ENCODE assay signal across 1 cellular context in the genomic region with DNA sequence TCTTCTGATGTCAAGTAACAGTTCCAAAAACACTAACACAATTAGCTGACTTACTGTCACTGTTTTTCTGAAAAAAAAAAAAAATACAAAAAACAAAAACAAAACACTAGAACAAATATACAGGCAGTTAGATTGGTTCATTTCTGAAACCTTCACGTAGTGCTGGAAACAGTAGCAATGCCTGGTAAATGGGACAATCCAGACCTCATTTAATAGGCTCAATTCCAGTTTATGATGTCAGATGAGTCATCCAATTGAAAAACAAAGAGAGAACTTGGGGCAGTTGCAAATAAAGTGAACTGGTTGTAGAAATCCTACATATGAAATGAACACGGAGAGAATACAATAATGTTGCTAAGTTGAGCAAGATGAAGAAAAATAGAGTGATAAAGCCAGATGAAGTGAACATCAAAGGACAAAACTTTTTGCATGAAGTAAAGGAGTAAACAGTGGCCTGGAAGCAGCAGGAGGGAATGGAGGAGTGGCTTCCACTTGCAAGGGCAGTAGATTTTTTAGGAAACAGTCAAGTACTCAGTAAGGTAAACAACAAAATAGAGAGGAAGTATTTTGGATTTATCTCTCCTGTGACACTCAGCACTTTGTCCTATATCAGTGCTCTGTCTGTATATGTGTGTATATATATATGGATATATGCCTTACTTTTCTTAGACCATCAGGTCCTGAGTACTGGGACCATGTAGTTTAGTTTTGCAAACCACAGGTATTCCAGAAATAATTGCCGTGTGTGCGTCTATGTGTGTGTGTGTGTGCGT.
A peak's percentile ranks its signal among the peaks of the same experiment; 100 is the strongest.
TF ChIP-seq lines count a peak whose summit lies in the region.

No MANE protein-coding gene starts in this region.

TF ChIP-seq in K562, 482 proteins besides CTCF, POLR2A, EP300 and RAD21 (continued from another document and continues in another):
- TF ChIP-seq, protein P1, sequence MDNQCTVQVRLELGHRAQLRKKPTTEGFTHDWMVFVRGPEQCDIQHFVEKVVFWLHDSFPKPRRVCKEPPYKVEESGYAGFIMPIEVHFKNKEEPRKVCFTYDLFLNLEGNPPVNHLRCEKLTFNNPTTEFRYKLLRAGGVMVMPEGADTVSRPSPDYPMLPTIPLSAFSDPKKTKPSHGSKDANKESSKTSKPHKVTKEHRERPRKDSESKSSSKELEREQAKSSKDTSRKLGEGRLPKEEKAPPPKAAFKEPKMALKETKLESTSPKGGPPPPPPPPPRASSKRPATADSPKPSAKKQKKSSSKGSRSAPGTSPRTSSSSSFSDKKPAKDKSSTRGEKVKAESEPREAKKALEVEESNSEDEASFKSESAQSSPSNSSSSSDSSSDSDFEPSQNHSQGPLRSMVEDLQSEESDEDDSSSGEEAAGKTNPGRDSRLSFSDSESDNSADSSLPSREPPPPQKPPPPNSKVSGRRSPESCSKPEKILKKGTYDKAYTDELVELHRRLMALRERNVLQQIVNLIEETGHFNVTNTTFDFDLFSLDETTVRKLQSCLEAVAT (IDR thresholded peaks at IDR 0.05), result peak in 1 of 2 experiments; percentile 40; a peak in 1 of 4 replicates
- TF ChIP-seq ZNF165 (CRISPR knock-in tag; IDR thresholded peaks at IDR 0.05; ENCODE audit: borderline replicate concordance), result no peak
- TF ChIP-seq CBFA2T3 (IDR thresholded peaks at IDR 0.05), result peak; percentile 50; the same call in 1 of the 2 replicates
- TF ChIP-seq, protein P2, sequence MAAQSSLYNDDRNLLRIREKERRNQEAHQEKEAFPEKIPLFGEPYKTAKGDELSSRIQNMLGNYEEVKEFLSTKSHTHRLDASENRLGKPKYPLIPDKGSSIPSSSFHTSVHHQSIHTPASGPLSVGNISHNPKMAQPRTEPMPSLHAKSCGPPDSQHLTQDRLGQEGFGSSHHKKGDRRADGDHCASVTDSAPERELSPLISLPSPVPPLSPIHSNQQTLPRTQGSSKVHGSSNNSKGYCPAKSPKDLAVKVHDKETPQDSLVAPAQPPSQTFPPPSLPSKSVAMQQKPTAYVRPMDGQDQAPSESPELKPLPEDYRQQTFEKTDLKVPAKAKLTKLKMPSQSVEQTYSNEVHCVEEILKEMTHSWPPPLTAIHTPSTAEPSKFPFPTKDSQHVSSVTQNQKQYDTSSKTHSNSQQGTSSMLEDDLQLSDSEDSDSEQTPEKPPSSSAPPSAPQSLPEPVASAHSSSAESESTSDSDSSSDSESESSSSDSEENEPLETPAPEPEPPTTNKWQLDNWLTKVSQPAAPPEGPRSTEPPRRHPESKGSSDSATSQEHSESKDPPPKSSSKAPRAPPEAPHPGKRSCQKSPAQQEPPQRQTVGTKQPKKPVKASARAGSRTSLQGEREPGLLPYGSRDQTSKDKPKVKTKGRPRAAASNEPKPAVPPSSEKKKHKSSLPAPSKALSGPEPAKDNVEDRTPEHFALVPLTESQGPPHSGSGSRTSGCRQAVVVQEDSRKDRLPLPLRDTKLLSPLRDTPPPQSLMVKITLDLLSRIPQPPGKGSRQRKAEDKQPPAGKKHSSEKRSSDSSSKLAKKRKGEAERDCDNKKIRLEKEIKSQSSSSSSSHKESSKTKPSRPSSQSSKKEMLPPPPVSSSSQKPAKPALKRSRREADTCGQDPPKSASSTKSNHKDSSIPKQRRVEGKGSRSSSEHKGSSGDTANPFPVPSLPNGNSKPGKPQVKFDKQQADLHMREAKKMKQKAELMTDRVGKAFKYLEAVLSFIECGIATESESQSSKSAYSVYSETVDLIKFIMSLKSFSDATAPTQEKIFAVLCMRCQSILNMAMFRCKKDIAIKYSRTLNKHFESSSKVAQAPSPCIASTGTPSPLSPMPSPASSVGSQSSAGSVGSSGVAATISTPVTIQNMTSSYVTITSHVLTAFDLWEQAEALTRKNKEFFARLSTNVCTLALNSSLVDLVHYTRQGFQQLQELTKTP (IDR thresholded peaks at IDR 0.05; ENCODE audit: low read depth in 1 of 2, partially characterized antibody in 2 of 2), result no peak
- no peak for TF ChIP-seq GABPB2 (CRISPR knock-in tag; conservative IDR thresholded peaks at IDR 0.05)
- peak in 1 of 2 experiments; percentile 22; a peak in 1 of 4 replicates for TF ChIP-seq HDAC1 (IDR thresholded peaks at IDR 0.05)
- no peak for TF ChIP-seq GATAD2A (IDR thresholded peaks at IDR 0.05)
- TF ChIP-seq, protein P3, sequence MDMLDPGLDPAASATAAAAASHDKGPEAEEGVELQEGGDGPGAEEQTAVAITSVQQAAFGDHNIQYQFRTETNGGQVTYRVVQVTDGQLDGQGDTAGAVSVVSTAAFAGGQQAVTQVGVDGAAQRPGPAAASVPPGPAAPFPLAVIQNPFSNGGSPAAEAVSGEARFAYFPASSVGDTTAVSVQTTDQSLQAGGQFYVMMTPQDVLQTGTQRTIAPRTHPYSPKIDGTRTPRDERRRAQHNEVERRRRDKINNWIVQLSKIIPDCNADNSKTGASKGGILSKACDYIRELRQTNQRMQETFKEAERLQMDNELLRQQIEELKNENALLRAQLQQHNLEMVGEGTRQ (CRISPR knock-in tag; IDR thresholded peaks at IDR 0.05), result no peak
- TF ChIP-seq NBN (IDR thresholded peaks at IDR 0.05; ENCODE audit: low read depth), result no peak
- TF ChIP-seq, protein P4, sequence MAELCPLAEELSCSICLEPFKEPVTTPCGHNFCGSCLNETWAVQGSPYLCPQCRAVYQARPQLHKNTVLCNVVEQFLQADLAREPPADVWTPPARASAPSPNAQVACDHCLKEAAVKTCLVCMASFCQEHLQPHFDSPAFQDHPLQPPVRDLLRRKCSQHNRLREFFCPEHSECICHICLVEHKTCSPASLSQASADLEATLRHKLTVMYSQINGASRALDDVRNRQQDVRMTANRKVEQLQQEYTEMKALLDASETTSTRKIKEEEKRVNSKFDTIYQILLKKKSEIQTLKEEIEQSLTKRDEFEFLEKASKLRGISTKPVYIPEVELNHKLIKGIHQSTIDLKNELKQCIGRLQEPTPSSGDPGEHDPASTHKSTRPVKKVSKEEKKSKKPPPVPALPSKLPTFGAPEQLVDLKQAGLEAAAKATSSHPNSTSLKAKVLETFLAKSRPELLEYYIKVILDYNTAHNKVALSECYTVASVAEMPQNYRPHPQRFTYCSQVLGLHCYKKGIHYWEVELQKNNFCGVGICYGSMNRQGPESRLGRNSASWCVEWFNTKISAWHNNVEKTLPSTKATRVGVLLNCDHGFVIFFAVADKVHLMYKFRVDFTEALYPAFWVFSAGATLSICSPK (IDR thresholded peaks at IDR 0.05; ENCODE audit: borderline replicate concordance), result no peak
- TF ChIP-seq RBM25 (IDR thresholded peaks at IDR 0.05; ENCODE audit: low read depth, low read length, severe bottlenecking), result no peak
- TF ChIP-seq ZNF239 (CRISPR knock-in tag; IDR thresholded peaks at IDR 0.05), result no peak
- TF ChIP-seq, protein P5, sequence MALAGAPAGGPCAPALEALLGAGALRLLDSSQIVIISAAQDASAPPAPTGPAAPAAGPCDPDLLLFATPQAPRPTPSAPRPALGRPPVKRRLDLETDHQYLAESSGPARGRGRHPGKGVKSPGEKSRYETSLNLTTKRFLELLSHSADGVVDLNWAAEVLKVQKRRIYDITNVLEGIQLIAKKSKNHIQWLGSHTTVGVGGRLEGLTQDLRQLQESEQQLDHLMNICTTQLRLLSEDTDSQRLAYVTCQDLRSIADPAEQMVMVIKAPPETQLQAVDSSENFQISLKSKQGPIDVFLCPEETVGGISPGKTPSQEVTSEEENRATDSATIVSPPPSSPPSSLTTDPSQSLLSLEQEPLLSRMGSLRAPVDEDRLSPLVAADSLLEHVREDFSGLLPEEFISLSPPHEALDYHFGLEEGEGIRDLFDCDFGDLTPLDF (CRISPR knock-in tag; IDR thresholded peaks at IDR 0.05), result no peak
- TF ChIP-seq ZNF12 (CRISPR knock-in tag; IDR thresholded peaks at IDR 0.05), result no peak
- TF ChIP-seq ZNF140 (CRISPR knock-in tag; IDR thresholded peaks at IDR 0.05), result no peak
- TF ChIP-seq, protein P6, sequence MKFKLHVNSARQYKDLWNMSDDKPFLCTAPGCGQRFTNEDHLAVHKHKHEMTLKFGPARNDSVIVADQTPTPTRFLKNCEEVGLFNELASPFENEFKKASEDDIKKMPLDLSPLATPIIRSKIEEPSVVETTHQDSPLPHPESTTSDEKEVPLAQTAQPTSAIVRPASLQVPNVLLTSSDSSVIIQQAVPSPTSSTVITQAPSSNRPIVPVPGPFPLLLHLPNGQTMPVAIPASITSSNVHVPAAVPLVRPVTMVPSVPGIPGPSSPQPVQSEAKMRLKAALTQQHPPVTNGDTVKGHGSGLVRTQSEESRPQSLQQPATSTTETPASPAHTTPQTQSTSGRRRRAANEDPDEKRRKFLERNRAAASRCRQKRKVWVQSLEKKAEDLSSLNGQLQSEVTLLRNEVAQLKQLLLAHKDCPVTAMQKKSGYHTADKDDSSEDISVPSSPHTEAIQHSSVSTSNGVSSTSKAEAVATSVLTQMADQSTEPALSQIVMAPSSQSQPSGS (CRISPR knock-in tag; IDR thresholded peaks at IDR 0.05), result no peak
- TF ChIP-seq U2AF1 (optimal IDR thresholded peaks at IDR 0.05; ENCODE audit: low read depth, low read length), result no peak
- TF ChIP-seq ZNF431 (CRISPR knock-in tag; IDR thresholded peaks at IDR 0.05), result no peak
- no peak for TF ChIP-seq ZNF695 (CRISPR knock-in tag; IDR thresholded peaks at IDR 0.05)
- TF ChIP-seq POLR2G (IDR thresholded peaks at IDR 0.05; ENCODE audit: low read depth, low read length), result no peak
- TF ChIP-seq, protein P7, sequence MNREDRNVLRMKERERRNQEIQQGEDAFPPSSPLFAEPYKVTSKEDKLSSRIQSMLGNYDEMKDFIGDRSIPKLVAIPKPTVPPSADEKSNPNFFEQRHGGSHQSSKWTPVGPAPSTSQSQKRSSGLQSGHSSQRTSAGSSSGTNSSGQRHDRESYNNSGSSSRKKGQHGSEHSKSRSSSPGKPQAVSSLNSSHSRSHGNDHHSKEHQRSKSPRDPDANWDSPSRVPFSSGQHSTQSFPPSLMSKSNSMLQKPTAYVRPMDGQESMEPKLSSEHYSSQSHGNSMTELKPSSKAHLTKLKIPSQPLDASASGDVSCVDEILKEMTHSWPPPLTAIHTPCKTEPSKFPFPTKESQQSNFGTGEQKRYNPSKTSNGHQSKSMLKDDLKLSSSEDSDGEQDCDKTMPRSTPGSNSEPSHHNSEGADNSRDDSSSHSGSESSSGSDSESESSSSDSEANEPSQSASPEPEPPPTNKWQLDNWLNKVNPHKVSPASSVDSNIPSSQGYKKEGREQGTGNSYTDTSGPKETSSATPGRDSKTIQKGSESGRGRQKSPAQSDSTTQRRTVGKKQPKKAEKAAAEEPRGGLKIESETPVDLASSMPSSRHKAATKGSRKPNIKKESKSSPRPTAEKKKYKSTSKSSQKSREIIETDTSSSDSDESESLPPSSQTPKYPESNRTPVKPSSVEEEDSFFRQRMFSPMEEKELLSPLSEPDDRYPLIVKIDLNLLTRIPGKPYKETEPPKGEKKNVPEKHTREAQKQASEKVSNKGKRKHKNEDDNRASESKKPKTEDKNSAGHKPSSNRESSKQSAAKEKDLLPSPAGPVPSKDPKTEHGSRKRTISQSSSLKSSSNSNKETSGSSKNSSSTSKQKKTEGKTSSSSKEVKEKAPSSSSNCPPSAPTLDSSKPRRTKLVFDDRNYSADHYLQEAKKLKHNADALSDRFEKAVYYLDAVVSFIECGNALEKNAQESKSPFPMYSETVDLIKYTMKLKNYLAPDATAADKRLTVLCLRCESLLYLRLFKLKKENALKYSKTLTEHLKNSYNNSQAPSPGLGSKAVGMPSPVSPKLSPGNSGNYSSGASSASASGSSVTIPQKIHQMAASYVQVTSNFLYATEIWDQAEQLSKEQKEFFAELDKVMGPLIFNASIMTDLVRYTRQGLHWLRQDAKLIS (CRISPR knock-in tag; IDR thresholded peaks at IDR 0.05), result no peak
- TF ChIP-seq HIVEP1 (CRISPR knock-in tag; IDR thresholded peaks at IDR 0.05), result no peak
- TF ChIP-seq, protein P8, sequence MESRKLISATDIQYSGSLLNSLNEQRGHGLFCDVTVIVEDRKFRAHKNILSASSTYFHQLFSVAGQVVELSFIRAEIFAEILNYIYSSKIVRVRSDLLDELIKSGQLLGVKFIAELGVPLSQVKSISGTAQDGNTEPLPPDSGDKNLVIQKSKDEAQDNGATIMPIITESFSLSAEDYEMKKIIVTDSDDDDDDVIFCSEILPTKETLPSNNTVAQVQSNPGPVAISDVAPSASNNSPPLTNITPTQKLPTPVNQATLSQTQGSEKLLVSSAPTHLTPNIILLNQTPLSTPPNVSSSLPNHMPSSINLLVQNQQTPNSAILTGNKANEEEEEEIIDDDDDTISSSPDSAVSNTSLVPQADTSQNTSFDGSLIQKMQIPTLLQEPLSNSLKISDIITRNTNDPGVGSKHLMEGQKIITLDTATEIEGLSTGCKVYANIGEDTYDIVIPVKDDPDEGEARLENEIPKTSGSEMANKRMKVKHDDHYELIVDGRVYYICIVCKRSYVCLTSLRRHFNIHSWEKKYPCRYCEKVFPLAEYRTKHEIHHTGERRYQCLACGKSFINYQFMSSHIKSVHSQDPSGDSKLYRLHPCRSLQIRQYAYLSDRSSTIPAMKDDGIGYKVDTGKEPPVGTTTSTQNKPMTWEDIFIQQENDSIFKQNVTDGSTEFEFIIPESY (CRISPR knock-in tag; IDR thresholded peaks at IDR 0.05), result no peak
- TF ChIP-seq, protein P9, sequence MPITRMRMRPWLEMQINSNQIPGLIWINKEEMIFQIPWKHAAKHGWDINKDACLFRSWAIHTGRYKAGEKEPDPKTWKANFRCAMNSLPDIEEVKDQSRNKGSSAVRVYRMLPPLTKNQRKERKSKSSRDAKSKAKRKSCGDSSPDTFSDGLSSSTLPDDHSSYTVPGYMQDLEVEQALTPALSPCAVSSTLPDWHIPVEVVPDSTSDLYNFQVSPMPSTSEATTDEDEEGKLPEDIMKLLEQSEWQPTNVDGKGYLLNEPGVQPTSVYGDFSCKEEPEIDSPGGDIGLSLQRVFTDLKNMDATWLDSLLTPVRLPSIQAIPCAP (CRISPR knock-in tag; IDR thresholded peaks at IDR 0.05; ENCODE audit: borderline replicate concordance), result no peak
- TF ChIP-seq, protein P10, sequence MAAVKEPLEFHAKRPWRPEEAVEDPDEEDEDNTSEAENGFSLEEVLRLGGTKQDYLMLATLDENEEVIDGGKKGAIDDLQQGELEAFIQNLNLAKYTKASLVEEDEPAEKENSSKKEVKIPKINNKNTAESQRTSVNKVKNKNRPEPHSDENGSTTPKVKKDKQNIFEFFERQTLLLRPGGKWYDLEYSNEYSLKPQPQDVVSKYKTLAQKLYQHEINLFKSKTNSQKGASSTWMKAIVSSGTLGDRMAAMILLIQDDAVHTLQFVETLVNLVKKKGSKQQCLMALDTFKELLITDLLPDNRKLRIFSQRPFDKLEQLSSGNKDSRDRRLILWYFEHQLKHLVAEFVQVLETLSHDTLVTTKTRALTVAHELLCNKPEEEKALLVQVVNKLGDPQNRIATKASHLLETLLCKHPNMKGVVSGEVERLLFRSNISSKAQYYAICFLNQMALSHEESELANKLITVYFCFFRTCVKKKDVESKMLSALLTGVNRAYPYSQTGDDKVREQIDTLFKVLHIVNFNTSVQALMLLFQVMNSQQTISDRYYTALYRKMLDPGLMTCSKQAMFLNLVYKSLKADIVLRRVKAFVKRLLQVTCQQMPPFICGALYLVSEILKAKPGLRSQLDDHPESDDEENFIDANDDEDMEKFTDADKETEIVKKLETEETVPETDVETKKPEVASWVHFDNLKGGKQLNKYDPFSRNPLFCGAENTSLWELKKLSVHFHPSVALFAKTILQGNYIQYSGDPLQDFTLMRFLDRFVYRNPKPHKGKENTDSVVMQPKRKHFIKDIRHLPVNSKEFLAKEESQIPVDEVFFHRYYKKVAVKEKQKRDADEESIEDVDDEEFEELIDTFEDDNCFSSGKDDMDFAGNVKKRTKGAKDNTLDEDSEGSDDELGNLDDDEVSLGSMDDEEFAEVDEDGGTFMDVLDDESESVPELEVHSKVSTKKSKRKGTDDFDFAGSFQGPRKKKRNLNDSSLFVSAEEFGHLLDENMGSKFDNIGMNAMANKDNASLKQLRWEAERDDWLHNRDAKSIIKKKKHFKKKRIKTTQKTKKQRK (IDR thresholded peaks at IDR 0.05; ENCODE audit: borderline replicate concordance, low read depth, low read length), result no peak
- TF ChIP-seq ILF3 (IDR thresholded peaks at IDR 0.05; ENCODE audit: borderline replicate concordance), result no peak
- TF ChIP-seq SIN3B (IDR thresholded peaks at IDR 0.05; ENCODE audit: low read depth), result no peak
- no peak for TF ChIP-seq ZNF551 (CRISPR knock-in tag; IDR thresholded peaks at IDR 0.05)
